24 cellular contexts compared by ENCODE assay signal in the genomic region with DNA sequence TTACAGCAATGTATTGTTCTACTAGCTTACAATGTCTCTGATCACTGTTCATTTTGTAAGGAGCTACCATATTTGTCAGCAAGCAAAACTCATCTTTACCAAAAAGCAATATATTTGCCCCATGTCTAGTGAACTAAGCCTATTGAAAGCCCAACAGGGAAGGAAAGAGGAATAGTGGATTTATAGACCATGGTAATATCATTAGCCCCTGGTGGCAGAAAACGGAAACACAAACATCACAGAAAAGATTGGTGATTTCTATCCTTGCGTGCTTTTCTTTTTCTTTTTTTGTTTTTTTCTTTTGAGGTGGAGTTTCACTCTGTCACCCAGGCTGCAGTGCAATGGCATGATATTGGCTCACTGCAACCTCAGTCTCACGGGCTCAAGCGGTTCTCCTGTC.
DNase-seq lines count a peak whose midpoint lies in the region; ATAC-seq and TF ChIP-seq lines count a peak whose summit lies in the region.
"Had no signal": no experiment of that assay in that cellular context is flagged by ENCODE, and none has a peak within 500 bp of the region (broad histone marks: within the 10 kb centered on the region; RNA-seq: fewer than 3 reads in every experiment).

No MANE protein-coding gene starts in this region.

- CTCF ChIA-PET in BJ (lab: Yijun Ruan, JAX) = interaction anchor here (1.5 kb wide), 1 partner anchor 26 kb away, joined by 3 read pairs; no protein-coding TSS in a partner anchor
- CTCF ChIA-PET in Panc1 (lab: Charles Lee) = no interaction called here

- TF ChIP-seq EP300 in transverse colon (IDR thresholded peaks at IDR 0.05; ENCODE audit: low read depth) = no peak

- no peak overlapping the region for H3K4me3 ChIP-seq in BJ (ENCODE audit: low read depth, low read length)
- no peak overlapping the region for H3K4me3 ChIP-seq in Panc1 (ENCODE audit: low read depth in 2 of 2, low read length in 2 of 2)
- H3K4me3 ChIP-seq in transverse colon = no peak overlapping the region
- H3K4me3 ChIP-seq: body of pancreas had no signal

- H3K36me3 ChIP-seq in BJ (ENCODE audit: control insufficient read depth, insufficient read depth, low read length) (no peaks in the 10 kb centered on the region), Panc1 (ENCODE audit: control insufficient read depth, insufficient read depth, low read length) (no peaks in the 10 kb centered on the region), transverse colon (no peaks in the 10 kb centered on the region)

- H3K4me1 ChIP-seq in Panc1 (ENCODE audit: control insufficient read depth, insufficient read depth, low read length) = no peaks in the 10 kb centered on the region
- H3K4me1 ChIP-seq in transverse colon = no peaks in the 10 kb centered on the region
- H3K4me1 ChIP-seq: body of pancreas had no signal

- POLR2A ChIA-PET in BJ (lab: Charles Lee) (no interaction called here), Panc1 (lab: Charles Lee) (no interaction called here)

- no peak for DNase-seq in BJ (ENCODE audit: low read depth)
- DNase-seq in HFFc6 = no peak
- DNase-seq in Panc1 (ENCODE audit: low read depth, low spot score) = no peak
- DNase-seq in mesothelial cell of epicardium (ENCODE audit: low spot score in 2 of 2, unreplicated experiment in 2 of 2) = no peak
- no peak for DNase-seq in pons (ENCODE audit: low spot score)
- DNase-seq in transverse colon = no peak
- no peak for DNase-seq in Ammon's horn (ENCODE audit: low spot score)
- DNase-seq in activated CD8-positive, alpha-beta memory T cell treated with anti-CD3 and anti-CD28 coated beads for 24 hours = no peak
- DNase-seq: activated CD4-positive, alpha-beta T cell treated with anti-CD3 and anti-CD28 coated beads for 36 hours; activated naive CD8-positive, alpha-beta T cell treated with anti-CD3 and anti-CD28 coated beads for 36 hours; body of pancreas; effector memory CD8-positive, alpha-beta T cell; IMR-90; MV-4-11; natural killer cell; NCI-H187 treated with DMSO at 0.1 percent for 48 hours; NCI-H226; NCI-H774; posterior cingulate gyrus; stimulated activated CD4-positive, alpha-beta T cell treated with anti-CD3 and anti-CD28 coated beads, Interleukin-2, amount 100 ng/mL, for 24 hours; stimulated activated naive CD4-positive, alpha-beta T cell treated with Interleukin-2 at 50 U/mL for 16 hours had no signal

- H3K36me3 Mint-ChIP-seq in HFFc6 (ENCODE audit: low read depth) (no peaks in the 10 kb centered on the region), mesothelial cell of epicardium (no peaks in the 10 kb centered on the region)
- H3K36me3 Mint-ChIP-seq: activated naive CD8-positive, alpha-beta T cell treated with anti-CD3 and anti-CD28 coated beads for 36 hours; natural killer cell had no signal

- H3K9me3 Mint-ChIP-seq in HFFc6 = peaks cover 8% of the 10 kb centered on the region; the same call in 1 of the 2 replicates
- H3K9me3 Mint-ChIP-seq in mesothelial cell of epicardium = peaks cover 6% of the 10 kb centered on the region
- H3K9me3 Mint-ChIP-seq: activated naive CD8-positive, alpha-beta T cell treated with anti-CD3 and anti-CD28 coated beads for 36 hours had no signal

- no peak overlapping the region for H3K27ac ChIP-seq in Panc1 (ENCODE audit: low read length)
- H3K27ac ChIP-seq in transverse colon = no peak overlapping the region
- H3K27ac ChIP-seq: body of pancreas, HL-60, RWPE1 had no signal

- no peaks in the 10 kb centered on the region for H3K4me1 Mint-ChIP-seq in HFFc6 (ENCODE audit: low read depth)
- no peaks in the 10 kb centered on the region for H3K4me1 Mint-ChIP-seq in mesothelial cell of epicardium
- H3K4me1 Mint-ChIP-seq: activated naive CD8-positive, alpha-beta T cell treated with anti-CD3 and anti-CD28 coated beads for 36 hours; natural killer cell had no signal

- H3K9me3 ChIP-seq in Panc1 (ENCODE audit: control insufficient read depth, insufficient read depth, low read depth, low read length) (no peaks in the 10 kb centered on the region), transverse colon (no peaks in the 10 kb centered on the region)
- H3K9me3 ChIP-seq: body of pancreas had no signal

- no peak for TF ChIP-seq POLR2A in transverse colon (IDR thresholded peaks at IDR 0.05)

- intact Hi-C loops in Panc1 (cut with micrococcal nuclease; ENCODE audit: unreplicated experiment) = no loop called here
- intact Hi-C loops in transverse colon (cut with DNase I; ENCODE audit: low total_unique reads) = no loop called here

- no peaks in the 10 kb centered on the region for H3K27me3 ChIP-seq in BJ (ENCODE audit: control insufficient read depth, insufficient read depth, low read length)
- H3K27me3 ChIP-seq in Panc1 (ENCODE audit: control insufficient read depth, insufficient read depth, low read length) = no peaks in the 10 kb centered on the region
- H3K27me3 ChIP-seq in transverse colon = no peaks in the 10 kb centered on the region
- H3K27me3 ChIP-seq: body of pancreas had no signal

- in situ Hi-C loops in Panc1 (cut with HindIII; ENCODE audit: low pct_unique_long_range_greater_than_20kb, low sequenced_read_pairs) = no loop called here
- in situ Hi-C loops in transverse colon (cut with MboI; ENCODE audit: low pct_ligation_motif_present in 1 of 4, low pct_unique_long_range_greater_than_20kb in 1 of 4, low sequenced_read_pairs in 3 of 4) = no loop called here

- no peak overlapping the region for H3K4me3 Mint-ChIP-seq in HFFc6
- no peak overlapping the region for H3K4me3 Mint-ChIP-seq in mesothelial cell of epicardium
- H3K4me3 Mint-ChIP-seq: activated CD4-positive, alpha-beta T cell treated with anti-CD3 and anti-CD28 coated beads for 36 hours; activated naive CD8-positive, alpha-beta T cell treated with anti-CD3 and anti-CD28 coated beads for 36 hours; effector memory CD8-positive, alpha-beta T cell; natural killer cell had no signal

- 78 to 80% methylated on average over 3 to 4 of the region's 4 CpGs for WGBS in transverse colon (ENCODE audit: low coverage in 1 of 2), 2 donors

- BruUV-seq in Panc1 (replicated peaks; lab: Mats Ljungman, UMichigan) = no TSS peak

- TF ChIP-seq CTCF in BJ (IDR thresholded peaks at IDR 0.05; ENCODE audit: insufficient read depth, low read depth, low read length) (0 out of 2 replicates have a peak, but pooled peaks have one; percentile 13), HFFc6 (IDR thresholded peaks at IDR 0.05) (peak; percentile 42), Panc1 (IDR thresholded peaks at IDR 0.05) (peak; percentile 8; the same call in 1 of the 2 replicates), mesothelial cell of epicardium (IDR thresholded peaks at IDR 0.05; ENCODE audit: unreplicated experiment) (peak; percentile 62), transverse colon (IDR thresholded peaks at IDR 0.05) (no peak)

- H3K27ac Mint-ChIP-seq in HFFc6 = no peak overlapping the region
- no peak overlapping the region for H3K27ac Mint-ChIP-seq in mesothelial cell of epicardium
- H3K27ac Mint-ChIP-seq: activated CD4-positive, alpha-beta T cell treated with anti-CD3 and anti-CD28 coated beads for 36 hours; activated naive CD8-positive, alpha-beta T cell treated with anti-CD3 and anti-CD28 coated beads for 36 hours; activated T-helper 2 cell treated with anti-CD3 and anti-CD28 coated beads, Interferon-gamma antibody, Interleukin-2, Interleukin-4, amounts not matched to agents 10 μg/mL and 5 μg/mL and 100 μg/mL, durations not matched to agents 14 hours and 24 hours and 36 hours; effector memory CD8-positive, alpha-beta T cell; natural killer cell had no signal

- H3K27me3 Mint-ChIP-seq in HFFc6 (ENCODE audit: insufficient read depth) (peaks cover 2% of the 10 kb centered on the region; the same call in 1 of the 2 replicates), mesothelial cell of epicardium (ENCODE audit: low read depth) (no peaks in the 10 kb centered on the region)
- H3K27me3 Mint-ChIP-seq: effector memory CD8-positive, alpha-beta T cell had no signal

- ATAC-seq in Panc1 = no peak
- ATAC-seq: activated CD4-positive, alpha-beta T cell treated with anti-CD3 and anti-CD28 coated beads for 36 hours; body of pancreas; effector memory CD8-positive, alpha-beta T cell; natural killer cell had no signal

Comparison
In these comparisons a context has a peak if more than half of its experiments do, and no peak if none do; other contexts are left out.
1. CTCF ChIP-seq: peak in BJ (single experiment), HFFc6 (single experiment), Panc1 (single experiment) and mesothelial cell of epicardium (single experiment); none in transverse colon (0 of 5).